18 cellular contexts compared by ENCODE assay signal in the genomic region with DNA sequence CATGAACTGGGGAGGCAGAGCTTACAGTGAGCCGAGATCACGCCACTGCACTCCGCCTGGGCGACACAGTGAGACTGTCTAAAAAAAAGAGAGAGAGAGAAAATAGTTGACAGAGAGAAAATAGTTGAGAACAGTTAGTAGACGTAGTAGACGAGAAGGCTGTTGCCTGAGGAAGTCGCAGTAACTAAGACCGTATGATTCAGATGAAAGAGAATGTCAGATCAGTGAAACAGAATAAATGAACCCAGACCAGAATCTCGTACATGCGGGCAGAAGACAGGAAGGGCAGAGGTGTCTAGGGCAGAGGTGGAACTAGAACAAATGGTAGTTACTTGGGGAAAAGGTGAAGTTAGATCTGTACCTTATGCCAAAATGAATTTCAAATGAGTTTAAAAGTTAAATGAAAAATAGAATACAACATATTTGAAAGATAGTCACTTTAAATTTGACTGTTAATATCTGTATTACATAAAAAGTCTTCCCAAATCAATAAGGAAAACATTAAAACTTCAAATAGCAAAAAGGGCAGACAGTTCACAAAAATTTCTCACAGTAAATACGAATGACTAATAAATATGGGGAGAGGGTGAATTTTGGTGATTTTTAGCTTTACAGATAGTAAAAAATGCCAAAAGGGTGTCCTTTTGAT. TPM values are rescaled to one million over a fixed set of nuclear protein-coding genes. Genes with fewer than 3 reads are reported as not detected.
A peak's percentile ranks its signal among the peaks of the same experiment; 100 is the strongest.
DNase-seq lines count a peak whose midpoint lies in the region; ATAC-seq and TF ChIP-seq lines count a peak whose summit lies in the region.
"Had no signal": no experiment of that assay in that cellular context is flagged by ENCODE, and none has a peak within 500 bp of the region (broad histone marks: within the 10 kb centered on the region; RNA-seq: fewer than 3 reads in every experiment).

No MANE protein-coding gene starts in this region.

- no peak overlapping the region for H3K4me3 ChIP-seq in CD4-positive, alpha-beta memory T cell (ENCODE audit: low read length in 2 of 2)
- no peak overlapping the region for H3K4me3 ChIP-seq in naive thymus-derived CD4-positive, alpha-beta T cell (ENCODE audit: low read length)
- no peak overlapping the region for H3K4me3 ChIP-seq in effector memory CD4-positive, alpha-beta T cell (ENCODE audit: insufficient read depth, low read depth, low read length, poor library complexity, severe bottlenecking)
- H3K4me3 ChIP-seq in left ventricle myocardium inferior, result no peak overlapping the region
- H3K4me3 ChIP-seq: A549, BLaER1, lower lobe of right lung, right atrium auricular region had no signal

- POLR2A ChIA-PET in activated CD8-positive, alpha-beta T cell treated with anti-CD3 and anti-CD28 coated beads for 36 hours (lab: Charles Lee), result interaction anchor here (1.1 to 1.6 kb wide), 2 partner anchors 9 to 11 kb away, joined by 3 to 4 read pairs; no protein-coding TSS in a partner anchor
- POLR2A ChIA-PET in activated CD8-positive, alpha-beta T cell treated with anti-CD3 and anti-CD28 coated beads, Interleukin-2, amount 10 ng/mL, durations not matched to agents 7 days and 5 days (lab: Charles Lee), result no interaction called here
- POLR2A ChIA-PET in CD4-positive, alpha-beta memory T cell (lab: Charles Lee; ENCODE audit: partially characterized antibody), result interaction anchor here (1.5 to 2.2 kb wide), 2 partner anchors 13 to 18 kb away, joined by 3 to 4 read pairs; a partner anchor contains a TSS
- POLR2A ChIA-PET in naive thymus-derived CD4-positive, alpha-beta T cell (lab: Charles Lee), result interaction anchor here (1.8 kb wide), 1 partner anchor 18 kb away, joined by 6 read pairs; a partner anchor contains a TSS

- H3K4me1 Mint-ChIP-seq in activated CD8-positive, alpha-beta T cell treated with anti-CD3 and anti-CD28 coated beads for 36 hours (ENCODE audit: low read depth), result peaks cover 26% of the 10 kb centered on the region
- H3K4me1 Mint-ChIP-seq in activated CD8-positive, alpha-beta T cell treated with anti-CD3 and anti-CD28 coated beads, Interleukin-2, amount 10 ng/mL, durations not matched to agents 7 days and 5 days (ENCODE audit: low read depth), result peaks cover 22% of the 10 kb centered on the region
- H3K4me1 Mint-ChIP-seq in CD4-positive, alpha-beta memory T cell, result peaks cover 9 to 21% (median 18%) of the 10 kb centered on the region in 4 donors
- peaks cover 24% of the 10 kb centered on the region for H3K4me1 Mint-ChIP-seq in activated T-helper 17 cell treated with anti-CD3 and anti-CD28 coated beads, Interleukin-2, amount 50 U/mL, for 72 hours
- peaks cover 8 to 40% (median 15%) of the 10 kb centered on the region in 7 donors for H3K4me1 Mint-ChIP-seq in naive thymus-derived CD4-positive, alpha-beta T cell

- no peak for ATAC-seq in activated CD8-positive, alpha-beta T cell treated with anti-CD3 and anti-CD28 coated beads for 36 hours
- no peak for ATAC-seq in activated CD8-positive, alpha-beta T cell treated with anti-CD3 and anti-CD28 coated beads, Interleukin-2, amount 10 ng/mL, durations not matched to agents 7 days and 5 days
- no peak for ATAC-seq in activated T-helper 17 cell treated with anti-CD3 and anti-CD28 coated beads, Interleukin-2, amount 50 U/mL, for 72 hours (replicated peaks)
- no peak for ATAC-seq in naive thymus-derived CD4-positive, alpha-beta T cell
- no peak for ATAC-seq in GM21390 (IDR thresholded peaks at IDR 0.05; ENCODE audit: unreplicated experiment)
- ATAC-seq: A549, lower lobe of right lung had no signal

- H3K9me3 ChIP-seq in CD4-positive, alpha-beta memory T cell (ENCODE audit: control insufficient read depth in 1 of 2, low read length in 2 of 2), result no peaks in the 10 kb centered on the region
- no peaks in the 10 kb centered on the region for H3K9me3 ChIP-seq in naive thymus-derived CD4-positive, alpha-beta T cell (ENCODE audit: control insufficient read depth in 2 of 3, low read length in 3 of 3)
- no peaks in the 10 kb centered on the region for H3K9me3 ChIP-seq in effector memory CD4-positive, alpha-beta T cell (ENCODE audit: control insufficient read depth, low read length)
- H3K9me3 ChIP-seq in left ventricle myocardium inferior (replicated peaks), result no peaks in the 10 kb centered on the region
- H3K9me3 ChIP-seq: A549, BLaER1, lower lobe of right lung, right atrium auricular region had no signal

- intact Hi-C loops in activated CD8-positive, alpha-beta T cell treated with anti-CD3 and anti-CD28 coated beads for 36 hours (cut with micrococcal nuclease), result no loop called here
- intact Hi-C loops in CD4-positive, alpha-beta memory T cell (cut with micrococcal nuclease), result no loop called here
- intact Hi-C loops in naive thymus-derived CD4-positive, alpha-beta T cell (cut with micrococcal nuclease), result no loop called here
- intact Hi-C loops in left ventricle myocardium inferior (cut with micrococcal nuclease), result no loop called here

- H3K27ac ChIP-seq in CD4-positive, alpha-beta memory T cell (ENCODE audit: low read depth, low read length), result no peak overlapping the region
- H3K27ac ChIP-seq in naive thymus-derived CD4-positive, alpha-beta T cell (ENCODE audit: low read depth, low read length), result no peak overlapping the region
- H3K27ac ChIP-seq in effector memory CD4-positive, alpha-beta T cell (ENCODE audit: insufficient read depth, low read length, poor library complexity, severe bottlenecking), result no peak overlapping the region
- no peak overlapping the region for H3K27ac ChIP-seq in left ventricle myocardium inferior (replicated peaks)
- H3K27ac ChIP-seq: A549, BLaER1, lower lobe of right lung, right atrium auricular region had no signal

- H3K36me3 ChIP-seq in CD4-positive, alpha-beta memory T cell (ENCODE audit: insufficient read depth, low read length), result peaks cover 29% of the 10 kb centered on the region
- peaks cover 15 to 69% (median 19%) of the 10 kb centered on the region in 3 experiments for H3K36me3 ChIP-seq in naive thymus-derived CD4-positive, alpha-beta T cell (ENCODE audit: control insufficient read depth in 2 of 3, insufficient read depth in 3 of 3, low read length in 3 of 3)
- peaks cover 41% of the 10 kb centered on the region for H3K36me3 ChIP-seq in effector memory CD4-positive, alpha-beta T cell (ENCODE audit: control insufficient read depth, insufficient read depth, low read length)
- H3K36me3 ChIP-seq in left ventricle myocardium inferior, result peaks cover 95% of the 10 kb centered on the region

- peaks cover 55% of the 10 kb centered on the region for H3K36me3 Mint-ChIP-seq in activated CD8-positive, alpha-beta T cell treated with anti-CD3 and anti-CD28 coated beads for 36 hours (ENCODE audit: low read depth)
- H3K36me3 Mint-ChIP-seq in activated CD8-positive, alpha-beta T cell treated with anti-CD3 and anti-CD28 coated beads, Interleukin-2, amount 10 ng/mL, durations not matched to agents 7 days and 5 days (ENCODE audit: low read depth), result peaks cover 68% of the 10 kb centered on the region
- H3K36me3 Mint-ChIP-seq in CD4-positive, alpha-beta memory T cell, result peaks cover 48 to 71% of the 10 kb centered on the region in 2 donors
- H3K36me3 Mint-ChIP-seq in activated T-helper 17 cell treated with anti-CD3 and anti-CD28 coated beads, Interleukin-2, amount 50 U/mL, for 72 hours (ENCODE audit: low read depth), result peaks cover 99% of the 10 kb centered on the region
- peaks cover 5 to 43% (median 31%) of the 10 kb centered on the region in 5 donors for H3K36me3 Mint-ChIP-seq in naive thymus-derived CD4-positive, alpha-beta T cell

- CTCF ChIA-PET in activated CD8-positive, alpha-beta T cell treated with anti-CD3 and anti-CD28 coated beads for 36 hours (lab: Charles Lee), result no interaction called here
- CTCF ChIA-PET in activated CD8-positive, alpha-beta T cell treated with anti-CD3 and anti-CD28 coated beads, Interleukin-2, amount 10 ng/mL, durations not matched to agents 7 days and 5 days (lab: Charles Lee), result no interaction called here
- CTCF ChIA-PET in CD4-positive, alpha-beta memory T cell (lab: Charles Lee; ENCODE audit: partially characterized antibody), result interaction anchor here (2.1 kb wide), 1 partner anchor 18 kb away, joined by 7 read pairs; a partner anchor contains a TSS
- CTCF ChIA-PET in naive thymus-derived CD4-positive, alpha-beta T cell (lab: Charles Lee), result no interaction called here

- H3K27ac Mint-ChIP-seq in activated CD8-positive, alpha-beta T cell treated with anti-CD3 and anti-CD28 coated beads for 36 hours, result peak overlapping the region; percentile 53
- H3K27ac Mint-ChIP-seq in activated CD8-positive, alpha-beta T cell treated with anti-CD3 and anti-CD28 coated beads, Interleukin-2, amount 10 ng/mL, durations not matched to agents 7 days and 5 days, result no peak overlapping the region
- peak overlapping the region in 4 of 7 donors; percentile 4 to 63 (median 43) for H3K27ac Mint-ChIP-seq in CD4-positive, alpha-beta memory T cell
- H3K27ac Mint-ChIP-seq in activated T-helper 17 cell treated with anti-CD3 and anti-CD28 coated beads, Interleukin-2, amount 50 U/mL, for 72 hours, result peak overlapping the region; percentile 22
- peak overlapping the region in 8 of 9 donors; percentile 2 to 83 (median 35) for H3K27ac Mint-ChIP-seq in naive thymus-derived CD4-positive, alpha-beta T cell

- DNase-seq in activated CD8-positive, alpha-beta T cell treated with anti-CD3 and anti-CD28 coated beads for 36 hours, result no peak
- no peak for DNase-seq in activated CD8-positive, alpha-beta T cell treated with anti-CD3 and anti-CD28 coated beads, Interleukin-2, amount 10 ng/mL, durations not matched to agents 7 days and 5 days
- DNase-seq in CD4-positive, alpha-beta memory T cell, result no peak
- DNase-seq in naive thymus-derived CD4-positive, alpha-beta T cell, result no peak
- DNase-seq in effector memory CD4-positive, alpha-beta T cell, result no peak
- no peak for DNase-seq in left ventricle myocardium inferior
- DNase-seq: dermis blood vessel endothelial cell, GDM1, lower lobe of right lung, MM.1S, NCI-H1436, NCI-H526 treated with DMSO at 0.1 percent for 48 hours, occipital lobe had no signal

- peaks cover 18% of the 10 kb centered on the region for H3K4me1 ChIP-seq in CD4-positive, alpha-beta memory T cell (ENCODE audit: insufficient read depth, low read length)
- H3K4me1 ChIP-seq in naive thymus-derived CD4-positive, alpha-beta T cell (ENCODE audit: control insufficient read depth in 2 of 2, insufficient read depth in 2 of 2, low read length in 2 of 2), result no peaks in the 10 kb centered on the region
- no peaks in the 10 kb centered on the region for H3K4me1 ChIP-seq in effector memory CD4-positive, alpha-beta T cell (ENCODE audit: control insufficient read depth, insufficient read depth, low read length, poor library complexity, severe bottlenecking)
- H3K4me1 ChIP-seq in left ventricle myocardium inferior, result peaks cover 22% of the 10 kb centered on the region
- H3K4me1 ChIP-seq: lower lobe of right lung had no signal

- H3K27me3 Mint-ChIP-seq in activated CD8-positive, alpha-beta T cell treated with anti-CD3 and anti-CD28 coated beads for 36 hours, result no peaks in the 10 kb centered on the region
- H3K27me3 Mint-ChIP-seq in activated CD8-positive, alpha-beta T cell treated with anti-CD3 and anti-CD28 coated beads, Interleukin-2, amount 10 ng/mL, durations not matched to agents 7 days and 5 days (ENCODE audit: low read depth), result no peaks in the 10 kb centered on the region
- no peaks in the 10 kb centered on the region for H3K27me3 Mint-ChIP-seq in CD4-positive, alpha-beta memory T cell
- no peaks in the 10 kb centered on the region for H3K27me3 Mint-ChIP-seq in activated T-helper 17 cell treated with anti-CD3 and anti-CD28 coated beads, Interleukin-2, amount 50 U/mL, for 72 hours
- no peaks in the 10 kb centered on the region for H3K27me3 Mint-ChIP-seq in naive thymus-derived CD4-positive, alpha-beta T cell

- no peak overlapping the region for H3K4me3 Mint-ChIP-seq in activated CD8-positive, alpha-beta T cell treated with anti-CD3 and anti-CD28 coated beads for 36 hours
- no peak overlapping the region for H3K4me3 Mint-ChIP-seq in activated CD8-positive, alpha-beta T cell treated with anti-CD3 and anti-CD28 coated beads, Interleukin-2, amount 10 ng/mL, durations not matched to agents 7 days and 5 days
- no peak overlapping the region for H3K4me3 Mint-ChIP-seq in CD4-positive, alpha-beta memory T cell
- H3K4me3 Mint-ChIP-seq in activated T-helper 17 cell treated with anti-CD3 and anti-CD28 coated beads, Interleukin-2, amount 50 U/mL, for 72 hours, result peak overlapping the region; percentile 5
- H3K4me3 Mint-ChIP-seq in naive thymus-derived CD4-positive, alpha-beta T cell, result peak overlapping the region in 1 of 10 donors; percentile 40

- H3K27me3 ChIP-seq in CD4-positive, alpha-beta memory T cell (ENCODE audit: insufficient read depth, low read length), result no peaks in the 10 kb centered on the region
- H3K27me3 ChIP-seq in naive thymus-derived CD4-positive, alpha-beta T cell (ENCODE audit: control insufficient read depth in 2 of 2, insufficient read depth in 2 of 2, low read length in 2 of 2), result no peaks in the 10 kb centered on the region
- no peaks in the 10 kb centered on the region for H3K27me3 ChIP-seq in effector memory CD4-positive, alpha-beta T cell (replicated peaks; ENCODE audit: control insufficient read depth, insufficient read depth, low read length, poor library complexity, severe bottlenecking)
- H3K27me3 ChIP-seq in left ventricle myocardium inferior (ENCODE audit: low read depth), result no peaks in the 10 kb centered on the region
- H3K27me3 ChIP-seq: BLaER1, right atrium auricular region had no signal

- no peak for TF ChIP-seq CTCF in activated CD8-positive, alpha-beta T cell treated with anti-CD3 and anti-CD28 coated beads for 36 hours (IDR thresholded peaks at IDR 0.05)
- no peak for TF ChIP-seq CTCF in left ventricle myocardium inferior (IDR thresholded peaks at IDR 0.05; ENCODE audit: borderline replicate concordance)

- H3K9me3 Mint-ChIP-seq in activated CD8-positive, alpha-beta T cell treated with anti-CD3 and anti-CD28 coated beads for 36 hours, result no peaks in the 10 kb centered on the region
- no peaks in the 10 kb centered on the region for H3K9me3 Mint-ChIP-seq in activated CD8-positive, alpha-beta T cell treated with anti-CD3 and anti-CD28 coated beads, Interleukin-2, amount 10 ng/mL, durations not matched to agents 7 days and 5 days (ENCODE audit: insufficient read depth)
- H3K9me3 Mint-ChIP-seq in CD4-positive, alpha-beta memory T cell, result no peaks in the 10 kb centered on the region
- H3K9me3 Mint-ChIP-seq in activated T-helper 17 cell treated with anti-CD3 and anti-CD28 coated beads, Interleukin-2, amount 50 U/mL, for 72 hours, result no peaks in the 10 kb centered on the region
- H3K9me3 Mint-ChIP-seq in naive thymus-derived CD4-positive, alpha-beta T cell, result no peaks in the 10 kb centered on the region

RNA-seq across cellular contexts. Expression of a gene that starts 17.7 kb away (rescaled TPM):
- total RNA-seq in activated CD8-positive, alpha-beta T cell treated with anti-CD3 and anti-CD28 coated beads for 36 hours, result 100 to 1,000 TPM; 148 to 153 TPM
- 100 to 1,000 TPM; 213 to 234 TPM for total RNA-seq in activated CD8-positive, alpha-beta T cell treated with anti-CD3 and anti-CD28 coated beads, Interleukin-2, amount 10 ng/mL, durations not matched to agents 7 days and 5 days
- total RNA-seq in CD4-positive, alpha-beta memory T cell, result 100 to 1,000 TPM; 117 to 121 TPM
- polyA plus RNA-seq in CD4-positive, alpha-beta memory T cell, result 10 to 100 TPM in 1 of 2 donors, 1 to 10 TPM in 1; 9.7 to 22.5 TPM
- total RNA-seq in activated T-helper 17 cell treated with anti-CD3 and anti-CD28 coated beads, Interleukin-2, amount 50 U/mL, for 72 hours, result 100 to 1,000 TPM; 339 to 432 TPM
- 100 to 1,000 TPM in 1 of 5 experiments, 10 to 100 TPM in 4; 77.8 to 271 (median 80.8) TPM for total RNA-seq in naive thymus-derived CD4-positive, alpha-beta T cell
- polyA plus RNA-seq in naive thymus-derived CD4-positive, alpha-beta T cell, result 10 to 100 TPM; 14.5 to 23.9 TPM
- 36.0 TPM for total RNA-seq in left ventricle myocardium inferior
